Comparison of ENCODE assay signal across 23 cellular contexts in genomic region chr3:116386168-116386567, GRCh38. TPM values are rescaled to one million over a fixed set of nuclear protein-coding genes. Genes with fewer than 3 reads are reported as not detected.
"Had no signal": no experiment of that assay in that cellular context is flagged by ENCODE, and none has a peak within 500 bp of the region (broad histone marks: within the 10 kb centered on the region; RNA-seq: fewer than 3 reads in every experiment).

No MANE protein-coding gene starts in this region.

- H3K27ac ChIP-seq: gastrocnemius medialis, lower lobe of right lung, ovary, psoas muscle, sigmoid colon, testis, tibial artery, upper lobe of left lung, uterus had no signal

- DNase-seq: cortex of kidney; effector memory CD8-positive, alpha-beta T cell; gastrocnemius medialis; head of caudate nucleus; left ventricle myocardium superior; lower lobe of right lung; naive thymus-derived CD8-positive, alpha-beta T cell; nephron progenitor cell; nucleus accumbens; ovary; posterior cingulate gyrus; psoas muscle; right cardiac atrium; sigmoid colon; stimulated activated CD4-positive, alpha-beta T cell treated with anti-CD3 and anti-CD28 coated beads, Interleukin-2, amount 100 ng/mL, for 24 hours; stimulated activated CD4-positive, alpha-beta T cell treated with anti-CD3 and anti-CD28 coated beads, Interleukin-4, amount 100 ng/mL, for 4 hours; stimulated activated naive CD8-positive, alpha-beta T cell treated with anti-CD3 and anti-CD28 coated beads, Interleukin-15, Interleukin-2, amounts not matched to agents 100 U/mL and 50 U/mL, for 24 hours; substantia nigra; testis; tibial artery; upper lobe of left lung; uterus had no signal

- H3K4me3 ChIP-seq: gastrocnemius medialis, lower lobe of right lung, ovary, psoas muscle, sigmoid colon, testis, tibial artery, upper lobe of left lung, uterus had no signal

- H3K27me3 ChIP-seq: gastrocnemius medialis, ovary, sigmoid colon, testis, tibial artery, upper lobe of left lung, uterus had no signal

- H3K4me1 ChIP-seq: gastrocnemius medialis, lower lobe of right lung, psoas muscle, testis, tibial artery, upper lobe of left lung, uterus had no signal

- H3K9me3 ChIP-seq: gastrocnemius medialis, lower lobe of right lung, ovary, psoas muscle, sigmoid colon, testis, uterus had no signal

- H3K36me3 ChIP-seq: gastrocnemius medialis, lower lobe of right lung, ovary, sigmoid colon, tibial artery, upper lobe of left lung, uterus had no signal

RNA-seq across cellular contexts. Expression of gene LSAMP, which starts 59.1 kb away (rescaled TPM):
- total RNA-seq: dermis microvascular lymphatic vessel endothelial cell; naive thymus-derived CD8-positive, alpha-beta T cell had no signal
